ENCODE assay signal across 8 cellular contexts in genomic region chr17:19111111-19111711, GRCh38. TPM values are rescaled to one million over a fixed set of nuclear protein-coding genes. Genes with fewer than 3 reads are reported as not detected.
DNase-seq lines count a peak whose midpoint lies in the region; ATAC-seq and TF ChIP-seq lines count a peak whose summit lies in the region.
"Not testable (repeated sequence)": the region's sequence is repeated elsewhere in the genome, so short reads cannot be mapped to it uniquely, and the experiment has no call there.

No MANE protein-coding gene starts in this region.

- not testable (repeated sequence) for H3K4me1 ChIP-seq in DOHH2 (ENCODE audit: control insufficient read depth, low read length)

- not testable (repeated sequence) for H3K9me3 ChIP-seq in DOHH2 (ENCODE audit: control insufficient read depth, insufficient read depth, low read length); neural cell (ENCODE audit: low read length)

- H3K36me3 ChIP-seq in DOHH2 (ENCODE audit: control insufficient read depth, low read length); neural cell (ENCODE audit: insufficient read depth, low read length): not testable (repeated sequence)

- H3K27me3 ChIP-seq in DOHH2 (ENCODE audit: control insufficient read depth, low read length); neural cell (ENCODE audit: insufficient read depth, low read depth, low read length): not testable (repeated sequence)

- peak overlapping the region; percentile 76 for H3K27ac Mint-ChIP-seq in activated naive CD8-positive, alpha-beta T cell treated with anti-CD3 and anti-CD28 coated beads for 36 hours

- not testable (repeated sequence) for TF ChIP-seq EP300 in neural cell (conservative IDR thresholded peaks at IDR 0.05; ENCODE audit: poor library complexity, severe bottlenecking)

- H3K27ac ChIP-seq in DOHH2 (ENCODE audit: low read depth, low read length) (peak overlapping the region; percentile 70), neural cell (ENCODE audit: low read length) (peak overlapping the region; percentile 47)

- H3F3A ChIP-seq in DOHH2 (ENCODE audit: control insufficient read depth, insufficient read depth); neural cell (ENCODE audit: insufficient read depth, low read length, poor library complexity, severe bottlenecking): not testable (repeated sequence)

- TF ChIP-seq CTCF in DOHH2 (IDR thresholded peaks at IDR 0.05; ENCODE audit: low read depth, low read length, poor library complexity, severe bottlenecking) (peak; percentile 19), neural cell (IDR thresholded peaks at IDR 0.05; ENCODE audit: poor library complexity, severe bottlenecking) (peak; percentile 67)

- not testable (repeated sequence) for H3K4me1 Mint-ChIP-seq in activated naive CD8-positive, alpha-beta T cell treated with anti-CD3 and anti-CD28 coated beads for 36 hours

- H3K4me3 ChIP-seq in DOHH2 (ENCODE audit: low read length) (peak overlapping the region; percentile 64), neural cell (ENCODE audit: low read length) (peak overlapping the region; percentile 57)

- not testable (repeated sequence) for H3K27me3 Mint-ChIP-seq in activated naive CD8-positive, alpha-beta T cell treated with anti-CD3 and anti-CD28 coated beads for 36 hours

- TF ChIP-seq RAD21 in neural cell (conservative IDR thresholded peaks at IDR 0.05), result not testable (repeated sequence)

- H3K9me3 Mint-ChIP-seq in activated naive CD8-positive, alpha-beta T cell treated with anti-CD3 and anti-CD28 coated beads for 36 hours, result not testable (repeated sequence)

- peak overlapping the region; percentile 49 for H3K9ac ChIP-seq in neural cell (ENCODE audit: low read length)

- H3K79me2 ChIP-seq in DOHH2 (ENCODE audit: control insufficient read depth, low read length); neural cell (replicated peaks; ENCODE audit: insufficient read depth, low read length): not testable (repeated sequence)

- H3K36me3 Mint-ChIP-seq in activated naive CD8-positive, alpha-beta T cell treated with anti-CD3 and anti-CD28 coated beads for 36 hours, result not testable (repeated sequence)

- H2AFZ ChIP-seq in neural cell (ENCODE audit: low read depth, low read length), result not testable (repeated sequence)

- H3K4me3 Mint-ChIP-seq in activated naive CD8-positive, alpha-beta T cell treated with anti-CD3 and anti-CD28 coated beads for 36 hours, result peak overlapping the region; percentile 71

- peak overlapping the region; percentile 61 for H3K4me2 ChIP-seq in DOHH2 (ENCODE audit: low read length)
- not testable (repeated sequence) for H3K4me2 ChIP-seq in neural cell (ENCODE audit: low read length)

- ATAC-seq in GM21423 (IDR thresholded peaks at IDR 0.05; ENCODE audit: unreplicated experiment), result peak; percentile 69
- ATAC-seq in HG03432 (IDR thresholded peaks at IDR 0.05; ENCODE audit: unreplicated experiment), result peak; percentile 87

- H4K20me1 ChIP-seq in DOHH2 (ENCODE audit: control insufficient read depth, insufficient read depth, low read depth, low read length); neural cell (ENCODE audit: insufficient read depth): not testable (repeated sequence)

- DNase-seq in T-helper 1 cell, result peak; percentile 15 to 61 (median 41)
- DNase-seq in activated naive CD8-positive, alpha-beta T cell treated with anti-CD3 and anti-CD28 coated beads for 36 hours, result peak; percentile 45
- peak; percentile 53 for DNase-seq in glomerular visceral epithelial cell (ENCODE audit: extremely low spot score)
- peak; percentile 24 for DNase-seq in stimulated activated CD8-positive, alpha-beta memory T cell treated with anti-CD3 and anti-CD28 coated beads, Interleukin-15, amount 100 ng/mL, for 24 hours (ENCODE audit: low read depth)

- H3K9me2 ChIP-seq in DOHH2 (replicated peaks; ENCODE audit: control insufficient read depth, low read length); neural cell (ENCODE audit: insufficient read depth, low read length): not testable (repeated sequence)

TF ChIP-seq in neural cell, 6 proteins besides CTCF, POLR2A, EP300 and RAD21:
- TF ChIP-seq SMC3 (conservative IDR thresholded peaks at IDR 0.05; ENCODE audit: poor library complexity), result peak; percentile 52

RNA-seq across cellular contexts. Expression of gene GRAPL, which starts 16.2 kb away (rescaled TPM):
- total RNA-seq in activated naive CD8-positive, alpha-beta T cell treated with anti-CD3 and anti-CD28 coated beads for 36 hours, result 1 to 10 TPM; 3.1 to 3.5 TPM
- not detected in 2 replicates for polyA plus RNA-seq in neural cell
- 0.93 TPM in 1 of 2 replicates, not detected in the other for polyA minus RNA-seq in neural cell

Comparison
In these comparisons a context has a peak if more than half of its experiments do, and no peak if none do; other contexts are left out.
1. Peak in every context shown above with its lines: DNase-seq, ATAC-seq, H3K4me3 ChIP-seq and H3K27ac ChIP-seq.